ENCODE assay signal across 10 cellular contexts in the genomic region with DNA sequence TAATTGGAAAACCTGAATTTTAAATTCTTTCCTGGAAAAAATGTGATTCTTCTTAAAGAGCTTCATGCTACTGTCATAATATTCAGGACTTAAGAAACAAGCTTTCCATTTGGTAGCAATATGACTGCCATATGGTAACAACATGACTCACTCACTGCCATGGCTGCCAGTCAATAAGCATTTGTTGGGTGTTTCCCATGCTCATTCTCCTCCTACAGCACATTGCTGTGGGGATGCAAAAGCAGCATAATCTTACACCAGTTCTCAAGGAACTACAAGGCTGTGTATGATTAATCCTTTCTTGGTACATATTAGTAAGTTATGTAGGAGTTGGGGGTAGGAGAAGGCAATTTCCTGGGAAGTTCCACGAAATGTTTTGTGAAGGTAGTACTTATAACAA.
DNase-seq lines count a peak whose midpoint lies in the region; ATAC-seq, FAIRE-seq and TF ChIP-seq lines count a peak whose summit lies in the region.
"Had no signal": no experiment of that assay in that cellular context is flagged by ENCODE, and none has a peak within 500 bp of the region (broad histone marks: within the 10 kb centered on the region; RNA-seq: fewer than 3 reads in every experiment).

No MANE protein-coding gene starts in this region.

- H3F3A ChIP-seq in smooth muscle cell (ENCODE audit: low read depth): no peaks in the 10 kb centered on the region

- H3K27ac ChIP-seq in smooth muscle cell (ENCODE audit: low read depth): no peak overlapping the region

- peak; percentile 80 for FAIRE-seq in H54 (lab: Jason Lieb, UNC)
- FAIRE-seq: G401.6 had no signal

- H3K9ac ChIP-seq in smooth muscle cell (ENCODE audit: low read depth): no peak overlapping the region

- H2AFZ ChIP-seq in smooth muscle cell (ENCODE audit: low read depth): no peak overlapping the region

- H4K20me1 ChIP-seq in smooth muscle cell (ENCODE audit: low read depth): no peaks in the 10 kb centered on the region

- H3K4me3 ChIP-seq in fibroblast of the aortic adventitia (ENCODE audit: low read depth, low read length) (no peak overlapping the region), smooth muscle cell (no peak overlapping the region)

- no peaks in the 10 kb centered on the region for H3K36me3 ChIP-seq in smooth muscle cell (ENCODE audit: low read depth)

- no peaks in the 10 kb centered on the region for H3K9me3 ChIP-seq in smooth muscle cell (replicated peaks; ENCODE audit: low read depth)

- H3K4me1 ChIP-seq in smooth muscle cell (ENCODE audit: low read depth): no peaks in the 10 kb centered on the region

- WGBS in smooth muscle cell (ENCODE audit: low lambda C conversion rate): 90% methylated on average over 1 of the region's 1 CpG

- ATAC-seq in GM19035 (IDR thresholded peaks at IDR 0.05; ENCODE audit: unreplicated experiment): no peak

- TF ChIP-seq POLR2A in H54 (IDR thresholded peaks at IDR 0.05; ENCODE audit: low read depth, low read length): no peak

- H3K27me3 ChIP-seq in smooth muscle cell (ENCODE audit: low read depth): no peaks in the 10 kb centered on the region

- H3K79me2 ChIP-seq in smooth muscle cell (ENCODE audit: low read depth): no peaks in the 10 kb centered on the region

- DNase-seq in EH (ENCODE audit: low read depth): peak; percentile 72
- no peak for DNase-seq in H54 (ENCODE audit: insufficient read length, low spot score)
- DNase-seq in NCI-H226: peak; percentile 41
- DNase-seq in fibroblast of the aortic adventitia (ENCODE audit: low read depth): peak; percentile 80
- no peak for DNase-seq in smooth muscle cell (lab: John Stamatoyannopoulos, UW; ENCODE audit: unreplicated experiment)
- no peak for DNase-seq in NCI-H82 treated with DMSO at 0.1 percent for 48 hours (lab: John Stamatoyannopoulos, UW; ENCODE audit: unreplicated experiment)
- DNase-seq in NCI-H1436 (lab: John Stamatoyannopoulos, UW): no peak
- DNase-seq: NCI-H526 treated with DMSO at 0.1 percent for 48 hours had no signal

- TF ChIP-seq CTCF in fibroblast of the aortic adventitia (IDR thresholded peaks at IDR 0.05; ENCODE audit: insufficient read depth, low read length): no peak
- TF ChIP-seq CTCF in smooth muscle cell (IDR thresholded peaks at IDR 0.05; ENCODE audit: borderline replicate concordance, insufficient read depth, poor library complexity, severe bottlenecking): no peak

- no peak overlapping the region for H3K4me2 ChIP-seq in smooth muscle cell

Comparison
In these comparisons a context has a peak if more than half of its experiments do, and no peak if none do; other contexts are left out.
1. DNase-seq: peak in EH (single experiment), NCI-H226 (single experiment) and fibroblast of the aortic adventitia (single experiment); none in H54 (single experiment), smooth muscle cell (single experiment), NCI-H82 treated with DMSO at 0.1 percent for 48 hours (single experiment) and NCI-H1436 (single experiment).